Comparison of ENCODE assay signal across 14 cellular contexts in genomic region chr11:111775024-111775710, GRCh38. TPM values are rescaled to one million over a fixed set of nuclear protein-coding genes. Genes with fewer than 3 reads are reported as not detected.
A peak's percentile ranks its signal among the peaks of the same experiment; 100 is the strongest.
DNase-seq lines count a peak whose midpoint lies in the region; ATAC-seq and TF ChIP-seq lines count a peak whose summit lies in the region.
"Had no signal": no experiment of that assay in that cellular context is flagged by ENCODE, and none has a peak within 500 bp of the region (broad histone marks: within the 10 kb centered on the region; RNA-seq: fewer than 3 reads in every experiment).

No MANE protein-coding gene starts in this region.

- TF ChIP-seq POLR2A in gastroesophageal sphincter (IDR thresholded peaks at IDR 0.05), result no peak

- no peak overlapping the region for H3K9ac ChIP-seq in SK-N-SH

- peaks cover 17% of the 10 kb centered on the region for H3K4me1 Mint-ChIP-seq in nephron

- H3K36me3 ChIP-seq in SK-N-SH (replicated peaks in 1 of 2; ENCODE audit: control insufficient read depth in 1 of 2, insufficient read depth in 2 of 2, low read length in 1 of 2), result no peaks in the 10 kb centered on the region
- H3K36me3 ChIP-seq in gastroesophageal sphincter, result no peaks in the 10 kb centered on the region
- H3K36me3 ChIP-seq: cardiac muscle cell had no signal

- POLR2A ChIA-PET in SK-N-SH (lab: Yijun Ruan, JAX), result no interaction called here

- no peak overlapping the region for H3K4me3 Mint-ChIP-seq in nephron
- H3K4me3 Mint-ChIP-seq: CD8-positive, alpha-beta T cell had no signal

- TF ChIP-seq EP300 in SK-N-SH (IDR thresholded peaks at IDR 0.05; ENCODE audit: borderline replicate concordance in 1 of 2, low read depth in 1 of 2, low read length in 1 of 2), result no peak
- no peak for TF ChIP-seq EP300 in gastroesophageal sphincter (IDR thresholded peaks at IDR 0.05)

- H3K4me3 ChIP-seq in SK-N-SH (ENCODE audit: low read depth in 2 of 2, low read length in 1 of 2) (no peak overlapping the region), gastroesophageal sphincter (no peak overlapping the region)
- H3K4me3 ChIP-seq: cardiac muscle cell had no signal

- H4K20me1 ChIP-seq in SK-N-SH (ENCODE audit: insufficient read depth), result no peaks in the 10 kb centered on the region

- H3K27ac Mint-ChIP-seq in nephron, result peak overlapping the region; percentile 69 to 77 (median 73)
- H3K27ac Mint-ChIP-seq: CD8-positive, alpha-beta T cell had no signal

- H3K9me3 ChIP-seq in SK-N-SH (no peaks in the 10 kb centered on the region), gastroesophageal sphincter (no peaks in the 10 kb centered on the region)

- TF ChIP-seq CTCF in SK-N-SH (IDR thresholded peaks at IDR 0.05) (no peak), gastroesophageal sphincter (IDR thresholded peaks at IDR 0.05) (no peak), nephron (IDR thresholded peaks at IDR 0.05; ENCODE audit: unreplicated experiment in 3 of 3) (no peak)

- no peak for DNase-seq in SK-N-SH
- DNase-seq in left colon, result no peak
- DNase-seq in NCI-H748 (lab: John Stamatoyannopoulos, UW; ENCODE audit: unreplicated experiment), result no peak
- DNase-seq in NCI-H1417 (lab: John Stamatoyannopoulos, UW), result no peak
- DNase-seq: activated gamma-delta T cell; CD8-positive, alpha-beta T cell; KBM-7; NCI-H1436 had no signal

- peaks cover 8% of the 10 kb centered on the region for H3K27me3 Mint-ChIP-seq in nephron (ENCODE audit: low read depth)

- no peaks in the 10 kb centered on the region for H3K9me2 ChIP-seq in SK-N-SH

- H3K9me3 Mint-ChIP-seq in nephron, result no peaks in the 10 kb centered on the region
- H3K9me3 Mint-ChIP-seq: CD8-positive, alpha-beta T cell had no signal

- no peaks in the 10 kb centered on the region for H3K79me2 ChIP-seq in SK-N-SH (ENCODE audit: insufficient read depth)

- H3F3A ChIP-seq in SK-N-SH (replicated peaks; ENCODE audit: insufficient read depth), result peaks cover 16% of the 10 kb centered on the region

- H3K36me3 Mint-ChIP-seq in nephron (ENCODE audit: low read depth), result no peaks in the 10 kb centered on the region
- H3K36me3 Mint-ChIP-seq: CD8-positive, alpha-beta T cell had no signal

- no peak overlapping the region; the same call in 1 of the 2 replicates for H2AFZ ChIP-seq in SK-N-SH (ENCODE audit: low read depth)

- H3K4me1 ChIP-seq in SK-N-SH (ENCODE audit: control insufficient read depth in 1 of 2, insufficient read depth in 2 of 2, low read depth in 1 of 2, low read length in 1 of 2) (no peaks in the 10 kb centered on the region; a peak in 1 of 4 replicates), gastroesophageal sphincter (peaks cover 0 to 4% (median 0%) of the 10 kb centered on the region in 3 donors)

- H3K27me3 ChIP-seq in SK-N-SH (ENCODE audit: insufficient read depth), result no peaks in the 10 kb centered on the region
- no peaks in the 10 kb centered on the region for H3K27me3 ChIP-seq in gastroesophageal sphincter
- H3K27me3 ChIP-seq: cardiac muscle cell had no signal

- intact Hi-C loops in left colon (cut with DNase I, micrococcal nuclease), result loop anchor here in 1 of 2 donors (5.0 kb wide), 1 partner anchor 178 kb away; no protein-coding TSS in a partner anchor

- no peak for TF ChIP-seq RAD21 in SK-N-SH (IDR thresholded peaks at IDR 0.05; ENCODE audit: low read length)

- ATAC-seq in SK-N-SH treated with all-trans-retinoic acid at 6 μM for 48 hours (no peak; the same call in 2 of the 3 replicates), gastroesophageal sphincter (peak; percentile 58), left colon (no peak), HG03469 (IDR thresholded peaks at IDR 0.05; ENCODE audit: unreplicated experiment) (no peak)
- ATAC-seq: CD8-positive, alpha-beta T cell had no signal

- CTCF ChIA-PET in SK-N-SH (lab: Yijun Ruan, JAX), result interaction anchor here (0.9 to 12.5 kb wide), 5 partner anchors 8 to 189 kb away, joined by 3 to 184 read pairs (median 61); partner anchors contain the start of genes PPP2R1B and SIK2

- 78% methylated on average over 6 of the region's 6 CpGs for WGBS in SK-N-SH (ENCODE audit: low lambda C conversion rate)
- 48% methylated on average over 3 to 5 of the region's 6 CpGs for WGBS in gastroesophageal sphincter (ENCODE audit: low coverage in 1 of 2), 2 donors

- H3K4me2 ChIP-seq in SK-N-SH, result 0 out of 2 replicates have a peak overlapping the region, but pooled peaks have one; percentile 3

- H3K27ac ChIP-seq in SK-N-SH (ENCODE audit: low read depth in 2 of 2, low read length in 1 of 2) (peak overlapping the region in 1 of 2 experiments; percentile 32; a peak in 1 of 4 replicates), gastroesophageal sphincter (peak overlapping the region in 3 of 4 donors; percentile 24 to 43 (median 31))
- H3K27ac ChIP-seq: 22Rv1, cardiac muscle cell had no signal

TF ChIP-seq in SK-N-SH, 30 proteins besides CTCF, POLR2A, EP300 and RAD21:
- TF ChIP-seq MEF2A (IDR thresholded peaks at IDR 0.05; ENCODE audit: borderline replicate concordance, low read depth) (no peak), NFIC (IDR thresholded peaks at IDR 0.05; ENCODE audit: borderline replicate concordance) (peak; percentile 37), YY1 (IDR thresholded peaks at IDR 0.05; ENCODE audit: low read depth) (no peak), TCF12 (IDR thresholded peaks at IDR 0.05) (0 out of 2 replicates have a peak, but pooled peaks have one; percentile 28)
- TF ChIP-seq, protein P1, sequence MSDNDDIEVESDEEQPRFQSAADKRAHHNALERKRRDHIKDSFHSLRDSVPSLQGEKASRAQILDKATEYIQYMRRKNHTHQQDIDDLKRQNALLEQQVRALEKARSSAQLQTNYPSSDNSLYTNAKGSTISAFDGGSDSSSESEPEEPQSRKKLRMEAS (IDR thresholded peaks at IDR 0.05; ENCODE audit: low read depth), result no peak

TF ChIP-seq in SK-N-SH treated with all-trans-retinoic acid at 6 μM for 48 hours, 23 proteins besides CTCF, POLR2A, EP300 and RAD21:
- no peak for TF ChIP-seq BACH2 (CRISPR knock-in tag; IDR thresholded peaks at IDR 0.05; ENCODE audit: borderline replicate concordance)

RNA-seq across cellular contexts. Expression of gene PPP2R1B, which starts 9.0 kb away (rescaled TPM):
- polyA plus RNA-seq in SK-N-SH (2012; rRNA removed), result 25.9 and 32.3 TPM in 2 replicates
- polyA plus RNA-seq in SK-N-SH (2012; cell fraction: cytosol; rRNA removed), result 24.9 and 26.8 TPM in 2 replicates
- polyA plus RNA-seq in SK-N-SH (2012; cell fraction: nucleus; rRNA removed), result 27.4 and 48.2 TPM in 2 replicates
- 10 to 100 TPM; 11.1 to 21.9 (median 20.5) TPM for total RNA-seq in gastroesophageal sphincter
- 10 to 100 TPM; 45.3 to 45.8 TPM for total RNA-seq in left colon
